Comparison of ENCODE assay signal across 24 cellular contexts in the genomic region with DNA sequence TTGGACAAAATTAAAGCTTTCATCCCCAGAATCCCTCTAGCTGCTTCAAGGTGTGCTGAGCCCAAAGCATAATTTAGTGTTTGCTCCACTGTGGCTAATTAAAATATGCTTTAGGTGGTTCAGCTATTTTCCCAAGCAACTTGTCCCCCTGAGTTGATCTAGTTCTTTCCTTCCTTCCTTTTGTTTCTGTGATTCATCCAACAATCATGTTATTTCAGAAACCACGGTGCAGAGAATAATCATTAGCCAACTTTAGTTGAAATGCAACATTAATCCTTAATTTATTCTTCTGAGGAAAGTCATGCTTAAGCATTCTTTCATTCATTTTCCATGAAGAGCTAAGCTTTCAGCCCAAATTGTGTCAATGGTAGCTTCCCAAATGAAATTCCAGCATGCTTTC.
"Had no signal": no experiment of that assay in that cellular context is flagged by ENCODE, and none has a peak within 500 bp of the region (broad histone marks: within the 10 kb centered on the region; RNA-seq: fewer than 3 reads in every experiment).

No MANE protein-coding gene starts in this region.

- H3K4me1 ChIP-seq: gastrocnemius medialis, parathyroid adenoma, right lobe of liver, uterus had no signal

- H3K36me3 ChIP-seq: gastrocnemius medialis, right lobe of liver, uterus had no signal

- H3K27me3 ChIP-seq: gastrocnemius medialis, right lobe of liver, uterus had no signal

- H3K4me2 ChIP-seq: smooth muscle cell had no signal

- H3K27ac Mint-ChIP-seq: activated naive CD4-positive, alpha-beta T cell treated with anti-CD3 and anti-CD28 coated beads, Interleukin-2, amount 50 U/mL, for 72 hours; activated T-cell treated with anti-CD3 and anti-CD28 coated beads, Interleukin-2, amount 50 U/mL, for 24 hours; activated T-helper 17 cell treated with anti-CD3 and anti-CD28 coated beads, Interleukin-2, amount 50 U/mL, for 72 hours; memory B cell; nephron progenitor cell; stimulated activated memory B cell treated with anti-CD40 and anti-IgM and Interleukin-4, amounts not matched to agents 10 μg/mL and 1 μg/mL and 100 μg/mL, for 72 hours had no signal

- H3K4me3 ChIP-seq: coronary artery, gastrocnemius medialis, mucosa of descending colon, right lobe of liver, smooth muscle cell, uterus had no signal

- DNase-seq: activated CD4-positive, alpha-beta T cell treated with anti-CD3 and anti-CD28 coated beads for 1 hour; activated CD4-positive, alpha-beta T cell treated with anti-CD3 and anti-CD28 coated beads, Interleukin-2, amount 50 U/mL, for 1 hour; activated CD8-positive, alpha-beta memory T cell treated with anti-CD3 and anti-CD28 coated beads, Interleukin-2, amount 50 U/mL, for 4 hours; activated T-cell treated with anti-CD3 and anti-CD28 coated beads, Interleukin-2, amount 50 U/mL, for 24 hours; erythroblast; gastrocnemius medialis; head of caudate nucleus; hypothalamus; left colon; mucosa of descending colon; nephron progenitor cell; nucleus accumbens; right lobe of liver; stimulated activated CD4-positive, alpha-beta T cell treated with anti-CD3 and anti-CD28 coated beads, Interleukin-15, amount 100 ng/mL, for 24 hours; T-helper 9 cell; trophoblast cell; uterus had no signal

- ATAC-seq: activated naive CD4-positive, alpha-beta T cell treated with anti-CD3 and anti-CD28 coated beads, Interleukin-2, amount 50 U/mL, for 72 hours; activated T-helper 17 cell treated with anti-CD3 and anti-CD28 coated beads, Interleukin-2, amount 50 U/mL, for 72 hours; gastrocnemius medialis; left colon; mucosa of descending colon; right lobe of liver; stimulated activated memory B cell treated with anti-CD40 and anti-IgM and Interleukin-4, amounts not matched to agents 10 μg/mL and 1 μg/mL and 100 μg/mL, for 72 hours had no signal

- H3K36me3 Mint-ChIP-seq: activated naive CD4-positive, alpha-beta T cell treated with anti-CD3 and anti-CD28 coated beads, Interleukin-2, amount 50 U/mL, for 72 hours; memory B cell; stimulated activated memory B cell treated with anti-CD40 and anti-IgM and Interleukin-4, amounts not matched to agents 10 μg/mL and 1 μg/mL and 100 μg/mL, for 72 hours had no signal

- H3K27ac ChIP-seq: coronary artery, gastrocnemius medialis, parathyroid adenoma, right lobe of liver, uterus had no signal

- H3K27me3 Mint-ChIP-seq: activated T-cell treated with anti-CD3 and anti-CD28 coated beads, Interleukin-2, amount 50 U/mL, for 24 hours; activated T-helper 17 cell treated with anti-CD3 and anti-CD28 coated beads, Interleukin-2, amount 50 U/mL, for 72 hours; stimulated activated memory B cell treated with anti-CD40 and anti-IgM and Interleukin-4, amounts not matched to agents 10 μg/mL and 1 μg/mL and 100 μg/mL, for 72 hours had no signal

- H3K9me3 ChIP-seq: gastrocnemius medialis, mucosa of descending colon, right lobe of liver, uterus had no signal

- H3K9me3 Mint-ChIP-seq: activated T-cell treated with anti-CD3 and anti-CD28 coated beads, Interleukin-2, amount 50 U/mL, for 24 hours; activated T-helper 17 cell treated with anti-CD3 and anti-CD28 coated beads, Interleukin-2, amount 50 U/mL, for 72 hours; memory B cell; nephron progenitor cell; stimulated activated memory B cell treated with anti-CD40 and anti-IgM and Interleukin-4, amounts not matched to agents 10 μg/mL and 1 μg/mL and 100 μg/mL, for 72 hours had no signal

- H3K4me3 Mint-ChIP-seq: activated T-cell treated with anti-CD3 and anti-CD28 coated beads, Interleukin-2, amount 50 U/mL, for 24 hours; activated T-helper 17 cell treated with anti-CD3 and anti-CD28 coated beads, Interleukin-2, amount 50 U/mL, for 72 hours; memory B cell; nephron progenitor cell; stimulated activated memory B cell treated with anti-CD40 and anti-IgM and Interleukin-4, amounts not matched to agents 10 μg/mL and 1 μg/mL and 100 μg/mL, for 72 hours had no signal

- H3K9ac ChIP-seq: parathyroid adenoma had no signal

- H2AFZ ChIP-seq: parathyroid adenoma had no signal

- H3K4me1 Mint-ChIP-seq: activated T-helper 17 cell treated with anti-CD3 and anti-CD28 coated beads, Interleukin-2, amount 50 U/mL, for 72 hours; memory B cell; stimulated activated memory B cell treated with anti-CD40 and anti-IgM and Interleukin-4, amounts not matched to agents 10 μg/mL and 1 μg/mL and 100 μg/mL, for 72 hours had no signal

- H3K79me2 ChIP-seq: parathyroid adenoma had no signal
